ENCODE assay signal across 21 cellular contexts in the genomic region with DNA sequence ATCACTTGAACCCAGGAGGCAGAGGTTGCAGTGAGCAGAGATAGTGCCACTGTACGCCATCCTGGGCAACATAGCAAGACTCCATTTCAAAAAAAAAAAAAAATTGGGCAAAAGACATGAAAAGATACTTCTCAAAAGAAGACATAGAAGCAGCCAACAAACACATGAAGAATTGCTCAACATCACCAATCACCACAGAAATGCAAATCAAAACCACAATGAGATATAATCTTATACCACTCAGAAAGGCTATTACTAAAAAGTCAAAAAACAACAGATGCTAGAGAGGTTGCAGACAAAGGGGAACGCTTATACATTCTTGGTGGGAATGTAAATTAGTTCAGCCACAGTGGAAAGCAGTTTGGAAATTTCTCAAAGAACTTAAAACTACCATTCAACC. TPM values are rescaled to one million over a fixed set of nuclear protein-coding genes. Genes with fewer than 3 reads are reported as not detected.
DNase-seq lines count a peak whose midpoint lies in the region; ATAC-seq and TF ChIP-seq lines count a peak whose summit lies in the region.
"Had no signal": no experiment of that assay in that cellular context is flagged by ENCODE, and none has a peak within 500 bp of the region (broad histone marks: within the 10 kb centered on the region; RNA-seq: fewer than 3 reads in every experiment).

No MANE protein-coding gene starts in this region.

- peak overlapping the region in 1 of 3 donors; percentile 39 for H3K27ac Mint-ChIP-seq in CD4-positive, CD25-positive, alpha-beta regulatory T cell
- no peak overlapping the region for H3K27ac Mint-ChIP-seq in stimulated activated naive CD8-positive, alpha-beta T cell treated with anti-CD3 and anti-CD28 coated beads, Interleukin-15, amount 100 ng/mL, for 72 hours
- H3K27ac Mint-ChIP-seq in progenitor cell of endocrine pancreas, result no peak overlapping the region
- H3K27ac Mint-ChIP-seq: B cell; dendritic cell treated with granulocyte-macrophage colony-stimulating factor and Interleukin-4, amounts not matched to agents 40 ng/mL and 50 ng/mL, for 4 days; H9; T-helper 1 cell treated with Interleukin-12 subunit alpha and Interleukin-12 subunit beta and Interleukin-4 antibody, amounts not matched to agents 30 μg/mL and 1 μg/mL, for 36 hours had no signal

- H3K9me3 Mint-ChIP-seq in CD4-positive, CD25-positive, alpha-beta regulatory T cell, result peaks cover 0 to 9% (median 2%) of the 10 kb centered on the region in 7 donors
- peaks cover 0 to 10% of the 10 kb centered on the region in 2 donors for H3K9me3 Mint-ChIP-seq in stimulated activated naive CD8-positive, alpha-beta T cell treated with anti-CD3 and anti-CD28 coated beads, Interleukin-15, amount 100 ng/mL, for 72 hours
- H3K9me3 Mint-ChIP-seq in progenitor cell of endocrine pancreas (ENCODE audit: low read depth), result peaks cover 11% of the 10 kb centered on the region
- H3K9me3 Mint-ChIP-seq: dendritic cell treated with granulocyte-macrophage colony-stimulating factor and Interleukin-4, amounts not matched to agents 40 ng/mL and 50 ng/mL, for 4 days had no signal

- in situ Hi-C loops in gastrocnemius medialis (cut with MboI; ENCODE audit: low sequenced_read_pairs in 4 of 4), result no loop called here

- no peak for TF ChIP-seq CTCF in gastrocnemius medialis (IDR thresholded peaks at IDR 0.05 in 4 of 5, conservative IDR thresholded peaks at IDR 0.05 in 1 of 5)
- no peak for TF ChIP-seq CTCF in progenitor cell of endocrine pancreas (IDR thresholded peaks at IDR 0.05; ENCODE audit: unreplicated experiment)

- TF ChIP-seq POLR2A in gastrocnemius medialis (IDR thresholded peaks at IDR 0.05), result no peak

- H3K4me1 Mint-ChIP-seq in CD4-positive, CD25-positive, alpha-beta regulatory T cell, result peaks cover 20 to 43% (median 32%) of the 10 kb centered on the region in 4 donors
- peaks cover 19% of the 10 kb centered on the region for H3K4me1 Mint-ChIP-seq in stimulated activated naive CD8-positive, alpha-beta T cell treated with anti-CD3 and anti-CD28 coated beads, Interleukin-15, amount 100 ng/mL, for 72 hours
- H3K4me1 Mint-ChIP-seq in progenitor cell of endocrine pancreas (ENCODE audit: low read depth), result peaks cover 5% of the 10 kb centered on the region

- peak in 2 of 3 donors; percentile 3 to 43 for DNase-seq in CD4-positive, CD25-positive, alpha-beta regulatory T cell
- peak; percentile 46 for DNase-seq in Jurkat, Clone E6-1 (ENCODE audit: low read depth, low spot score)
- DNase-seq in adipocyte (ENCODE audit: low read depth), result peak; percentile 80
- DNase-seq in fibroblast of the conjunctiva (ENCODE audit: low read depth), result peak; percentile 16
- no peak for DNase-seq in stimulated activated naive CD8-positive, alpha-beta T cell treated with anti-CD3 and anti-CD28 coated beads, Interleukin-15, amount 100 ng/mL, for 72 hours
- no peak for DNase-seq in gastrocnemius medialis
- DNase-seq in SJCRH30, result no peak
- DNase-seq in progenitor cell of endocrine pancreas (ENCODE audit: low spot score, unreplicated experiment), result no peak
- DNase-seq: activated CD4-positive, CD25-positive, alpha-beta regulatory T cell; activated gamma-delta T cell; anterior cingulate cortex; Calu3; H9; Kasumi-1; NCI-H146; NCI-H345; ovary; stimulated activated CD4-positive, alpha-beta T cell treated with anti-CD3 and anti-CD28 coated beads, Interleukin-2, amount 100 ng/mL, for 48 hours had no signal

- no peaks in the 10 kb centered on the region for H3K27me3 ChIP-seq in CD4-positive, CD25-positive, alpha-beta regulatory T cell (ENCODE audit: control insufficient read depth, insufficient read depth, low read length)
- no peaks in the 10 kb centered on the region for H3K27me3 ChIP-seq in adipocyte (replicated peaks; ENCODE audit: control insufficient read depth, insufficient read depth, low read length)
- H3K27me3 ChIP-seq in gastrocnemius medialis, result no peaks in the 10 kb centered on the region
- no peaks in the 10 kb centered on the region for H3K27me3 ChIP-seq in SJCRH30
- H3K27me3 ChIP-seq: ovary had no signal

- ATAC-seq in CD4-positive, CD25-positive, alpha-beta regulatory T cell (ENCODE audit: low read depth in 2 of 2), result peak in 1 of 2 donors; percentile 34
- no peak for ATAC-seq in stimulated activated naive CD8-positive, alpha-beta T cell treated with anti-CD3 and anti-CD28 coated beads, Interleukin-15, amount 100 ng/mL, for 72 hours
- no peak for ATAC-seq in gastrocnemius medialis

- H3K9me3 ChIP-seq in CD4-positive, CD25-positive, alpha-beta regulatory T cell (ENCODE audit: control insufficient read depth in 2 of 2, low read length in 2 of 2), result no peaks in the 10 kb centered on the region
- no peaks in the 10 kb centered on the region for H3K9me3 ChIP-seq in adipocyte (ENCODE audit: control insufficient read depth, low read length)
- no peaks in the 10 kb centered on the region for H3K9me3 ChIP-seq in gastrocnemius medialis
- no peaks in the 10 kb centered on the region for H3K9me3 ChIP-seq in SJCRH30 (replicated peaks)
- H3K9me3 ChIP-seq: ovary had no signal

- no peaks in the 10 kb centered on the region for H3K27me3 Mint-ChIP-seq in CD4-positive, CD25-positive, alpha-beta regulatory T cell
- no peaks in the 10 kb centered on the region for H3K27me3 Mint-ChIP-seq in stimulated activated naive CD8-positive, alpha-beta T cell treated with anti-CD3 and anti-CD28 coated beads, Interleukin-15, amount 100 ng/mL, for 72 hours
- no peaks in the 10 kb centered on the region for H3K27me3 Mint-ChIP-seq in progenitor cell of endocrine pancreas
- H3K27me3 Mint-ChIP-seq: B cell; dendritic cell treated with granulocyte-macrophage colony-stimulating factor and Interleukin-4, amounts not matched to agents 40 ng/mL and 50 ng/mL, for 4 days had no signal

- no peaks in the 10 kb centered on the region for H3K4me1 ChIP-seq in CD4-positive, CD25-positive, alpha-beta regulatory T cell (ENCODE audit: control insufficient read depth, insufficient read depth, low read length, poor library complexity, severe bottlenecking)
- H3K4me1 ChIP-seq in adipocyte (ENCODE audit: control insufficient read depth, insufficient read depth, low read length) (peaks cover 4% of the 10 kb centered on the region), gastrocnemius medialis (no peaks in the 10 kb centered on the region), SJCRH30 (no peaks in the 10 kb centered on the region)

- H3K36me3 ChIP-seq in CD4-positive, CD25-positive, alpha-beta regulatory T cell (ENCODE audit: control insufficient read depth, insufficient read depth, low read length), result peaks cover 14% of the 10 kb centered on the region
- H3K36me3 ChIP-seq in adipocyte (ENCODE audit: control insufficient read depth, insufficient read depth, low read length, severe bottlenecking) (peaks cover 3% of the 10 kb centered on the region), gastrocnemius medialis (no peaks in the 10 kb centered on the region), SJCRH30 (no peaks in the 10 kb centered on the region; the same call in 1 of the 2 replicates)
- H3K36me3 ChIP-seq: ovary had no signal

- intact Hi-C loops in gastrocnemius medialis (cut with DNase I; ENCODE audit: low total_unique reads), result no loop called here

- H3K9ac ChIP-seq in adipocyte (ENCODE audit: low read length), result no peak overlapping the region

- peaks cover 52% of the 10 kb centered on the region for H3K36me3 Mint-ChIP-seq in CD4-positive, CD25-positive, alpha-beta regulatory T cell
- H3K36me3 Mint-ChIP-seq in progenitor cell of endocrine pancreas (ENCODE audit: insufficient read depth), result peaks cover 32% of the 10 kb centered on the region

- H3K27ac ChIP-seq in CD4-positive, CD25-positive, alpha-beta regulatory T cell (ENCODE audit: insufficient read depth, low read length, poor library complexity, severe bottlenecking), result no peak overlapping the region
- H3K27ac ChIP-seq in gastrocnemius medialis (no peak overlapping the region), SJCRH30 (no peak overlapping the region)
- H3K27ac ChIP-seq: ovary had no signal

- no peak overlapping the region for H3K4me3 ChIP-seq in CD4-positive, CD25-positive, alpha-beta regulatory T cell (ENCODE audit: low read depth, low read length)
- H3K4me3 ChIP-seq in Jurkat, Clone E6-1 (ENCODE audit: low read length), result no peak overlapping the region
- H3K4me3 ChIP-seq in adipocyte (ENCODE audit: low read length), result no peak overlapping the region
- no peak overlapping the region for H3K4me3 ChIP-seq in gastrocnemius medialis
- no peak overlapping the region for H3K4me3 ChIP-seq in SJCRH30
- H3K4me3 ChIP-seq: ovary had no signal

- no peak overlapping the region for H3K4me3 Mint-ChIP-seq in CD4-positive, CD25-positive, alpha-beta regulatory T cell
- H3K4me3 Mint-ChIP-seq in stimulated activated naive CD8-positive, alpha-beta T cell treated with anti-CD3 and anti-CD28 coated beads, Interleukin-15, amount 100 ng/mL, for 72 hours, result no peak overlapping the region
- no peak overlapping the region for H3K4me3 Mint-ChIP-seq in progenitor cell of endocrine pancreas (ENCODE audit: low read depth)
- H3K4me3 Mint-ChIP-seq: B cell; dendritic cell treated with granulocyte-macrophage colony-stimulating factor and Interleukin-4, amounts not matched to agents 40 ng/mL and 50 ng/mL, for 4 days; H9; T-helper 1 cell treated with Interleukin-12 subunit alpha and Interleukin-12 subunit beta and Interleukin-4 antibody, amounts not matched to agents 30 μg/mL and 1 μg/mL, for 36 hours had no signal

RNA-seq across cellular contexts. Expression of a gene that starts 43.1 kb away (rescaled TPM):
- total RNA-seq in CD4-positive, CD25-positive, alpha-beta regulatory T cell, result 1.2 TPM
- polyA plus RNA-seq in CD4-positive, CD25-positive, alpha-beta regulatory T cell, result 1 to 10 TPM; 3.1 to 5.5 (median 4.7) TPM
- 20.4 TPM for polyA plus RNA-seq in Jurkat, Clone E6-1 (2012; ENCODE audit: insufficient read depth, insufficient read length)
- total RNA-seq in gastrocnemius medialis, result 10 to 100 TPM in 1 of 4 donors, 1 to 10 TPM in 3; 3.7 to 10.3 (median 6.0) TPM
- total RNA-seq in SJCRH30 (2014; rRNA removed; shearing (Covaris generic)), result 25.8 and 30.2 TPM in 2 replicates
- total RNA-seq in progenitor cell of endocrine pancreas, result 1.6 and 2.9 TPM in 2 replicates

Comparison
In these comparisons a context has a peak if more than half of its experiments do, and no peak if none do; other contexts are left out.
1. DNase-seq: peak in CD4-positive, CD25-positive, alpha-beta regulatory T cell (2 of 3), Jurkat, Clone E6-1 (single experiment), adipocyte (single experiment) and fibroblast of the conjunctiva (single experiment); none in stimulated activated naive CD8-positive, alpha-beta T cell treated with anti-CD3 and anti-CD28 coated beads, Interleukin-15, amount 100 ng/mL, for 72 hours (0 of 2), gastrocnemius medialis (0 of 2), SJCRH30 (0 of 2) and progenitor cell of endocrine pancreas (single experiment).